In genomic region chr4:174279433-174279832, GRCh38 we compare ENCODE assay signal across 1 cellular context.
A peak's percentile ranks its signal among the peaks of the same experiment; 100 is the strongest.
TF ChIP-seq lines count a peak whose summit lies in the region.

No MANE protein-coding gene starts in this region.

TF ChIP-seq in K562, 482 proteins besides CTCF, POLR2A, EP300 and RAD21:
- TF ChIP-seq BCOR (IDR thresholded peaks at IDR 0.05) (0 out of 2 replicates have a peak, but pooled peaks have one; percentile 17), RBM25 (IDR thresholded peaks at IDR 0.05; ENCODE audit: low read depth, low read length, severe bottlenecking) (peak; percentile 93), MYBL2 (IDR thresholded peaks at IDR 0.05; ENCODE audit: low read depth) (no peak), MYBL2 (CRISPR knock-in tag; IDR thresholded peaks at IDR 0.05; ENCODE audit: borderline replicate concordance) (no peak), TRIM28 (IDR thresholded peaks at IDR 0.05) (peak; percentile 71; the same call in 1 of the 2 replicates), CBX3 (IDR thresholded peaks at IDR 0.05; ENCODE audit: borderline replicate concordance in 1 of 2, low read length in 2 of 2) (peak in 1 of 2 experiments; percentile 76; a peak in 1 of 3 replicates)
- TF ChIP-seq, protein P1, sequence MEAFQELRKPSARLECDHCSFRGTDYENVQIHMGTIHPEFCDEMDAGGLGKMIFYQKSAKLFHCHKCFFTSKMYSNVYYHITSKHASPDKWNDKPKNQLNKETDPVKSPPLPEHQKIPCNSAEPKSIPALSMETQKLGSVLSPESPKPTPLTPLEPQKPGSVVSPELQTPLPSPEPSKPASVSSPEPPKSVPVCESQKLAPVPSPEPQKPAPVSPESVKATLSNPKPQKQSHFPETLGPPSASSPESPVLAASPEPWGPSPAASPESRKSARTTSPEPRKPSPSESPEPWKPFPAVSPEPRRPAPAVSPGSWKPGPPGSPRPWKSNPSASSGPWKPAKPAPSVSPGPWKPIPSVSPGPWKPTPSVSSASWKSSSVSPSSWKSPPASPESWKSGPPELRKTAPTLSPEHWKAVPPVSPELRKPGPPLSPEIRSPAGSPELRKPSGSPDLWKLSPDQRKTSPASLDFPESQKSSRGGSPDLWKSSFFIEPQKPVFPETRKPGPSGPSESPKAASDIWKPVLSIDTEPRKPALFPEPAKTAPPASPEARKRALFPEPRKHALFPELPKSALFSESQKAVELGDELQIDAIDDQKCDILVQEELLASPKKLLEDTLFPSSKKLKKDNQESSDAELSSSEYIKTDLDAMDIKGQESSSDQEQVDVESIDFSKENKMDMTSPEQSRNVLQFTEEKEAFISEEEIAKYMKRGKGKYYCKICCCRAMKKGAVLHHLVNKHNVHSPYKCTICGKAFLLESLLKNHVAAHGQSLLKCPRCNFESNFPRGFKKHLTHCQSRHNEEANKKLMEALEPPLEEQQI (IDR thresholded peaks at IDR 0.05) = 0 out of 2 replicates have a peak, but pooled peaks have one; percentile 22
TF ChIP-seq in K562: peak in this region for 5.
